In the genomic region with DNA sequence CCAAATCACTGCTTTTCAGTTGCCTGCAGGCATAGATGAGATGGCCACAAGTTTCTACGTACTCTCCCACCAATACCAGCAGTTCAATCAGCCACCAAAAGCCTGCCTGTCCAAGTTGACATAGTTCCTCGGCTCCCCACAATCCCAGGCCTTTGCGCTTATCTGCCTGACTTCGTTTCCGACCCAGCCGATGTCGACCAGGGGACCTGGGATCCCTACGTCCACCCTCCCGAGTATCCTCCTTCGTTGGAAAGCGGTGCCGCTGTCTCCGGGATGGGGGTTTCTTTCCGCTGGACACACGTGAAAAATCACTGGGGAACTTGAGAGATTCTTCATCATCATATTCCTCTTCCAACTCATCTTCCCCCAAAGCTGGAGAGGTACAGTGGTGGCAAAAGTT, we compare ENCODE assay signal across 10 cellular contexts. TPM values are rescaled to one million over a fixed set of nuclear protein-coding genes. Genes with fewer than 3 reads are reported as not detected.
DNase-seq lines count a peak whose midpoint lies in the region; ATAC-seq and TF ChIP-seq lines count a peak whose summit lies in the region.
"Had no signal": no experiment of that assay in that cellular context is flagged by ENCODE, and none has a peak within 500 bp of the region (broad histone marks: within the 10 kb centered on the region; RNA-seq: fewer than 3 reads in every experiment).

No MANE protein-coding gene starts in this region.

- peak overlapping the region; percentile 96 to 99 for H3K4me3 Mint-ChIP-seq in effector memory CD8-positive, alpha-beta T cell

- H3K36me3 ChIP-seq in GM06990 (ENCODE audit: control insufficient read depth, insufficient read depth, low read length) (peaks cover 8% of the 10 kb centered on the region), NT2/D1 (ENCODE audit: insufficient read depth, insufficient read length, low read length) (peaks cover 29% of the 10 kb centered on the region), osteoblast (ENCODE audit: insufficient read depth, low read length) (peaks cover 16% of the 10 kb centered on the region), SJCRH30 (peaks cover 5% of the 10 kb centered on the region)

- DNase-seq in GM06990 (ENCODE audit: extremely low read depth, insufficient read length) (peak; percentile 13), NT2/D1 (ENCODE audit: low read depth, low spot score) (no peak), osteoblast (ENCODE audit: insufficient read length, low spot score, missing footprints) (peak; percentile 62), iPS-NIHi7 (ENCODE audit: extremely low spot score) (no peak), SJCRH30 (no peak)
- no peak for DNase-seq in effector memory CD8-positive, alpha-beta T cell
- DNase-seq: activated CD8-positive, alpha-beta memory T cell treated with anti-CD3 and anti-CD28 coated beads, Interleukin-2, amount 50 U/mL, for 48 hours; effector CD4-positive, alpha-beta T cell had no signal

- H3K27me3 ChIP-seq in GM06990 (replicated peaks; ENCODE audit: control insufficient read depth, insufficient read depth, low read length) (no peaks in the 10 kb centered on the region), NT2/D1 (ENCODE audit: insufficient read depth, insufficient read length) (no peaks in the 10 kb centered on the region), osteoblast (ENCODE audit: insufficient read depth, low read length) (no peaks in the 10 kb centered on the region), SJCRH30 (no peaks in the 10 kb centered on the region)

- peaks cover 39% of the 10 kb centered on the region for H3K79me2 ChIP-seq in osteoblast (ENCODE audit: insufficient read depth, low read length)

- no peaks in the 10 kb centered on the region for H4K20me1 ChIP-seq in osteoblast (ENCODE audit: insufficient read depth, low read length)

- H3K36me3 Mint-ChIP-seq in effector memory CD8-positive, alpha-beta T cell (ENCODE audit: insufficient read depth): peaks cover 23% of the 10 kb centered on the region

- H3K9ac ChIP-seq in NT2/D1 (ENCODE audit: insufficient read length, low read depth): peak overlapping the region; percentile 5

- no peak for ATAC-seq in effector memory CD8-positive, alpha-beta T cell (replicated peaks)
- ATAC-seq in GM18520 (IDR thresholded peaks at IDR 0.05; ENCODE audit: unreplicated experiment) (no peak), HG02798 (IDR thresholded peaks at IDR 0.05; ENCODE audit: poor library complexity, unreplicated experiment) (no peak)

- H3K4me1 Mint-ChIP-seq in effector memory CD8-positive, alpha-beta T cell (ENCODE audit: low read depth in 2 of 2): peaks cover 43 to 46% of the 10 kb centered on the region in 2 donors

- H3K9me3 ChIP-seq in NT2/D1 (ENCODE audit: insufficient read depth, low read length): no peaks in the 10 kb centered on the region
- H3K9me3 ChIP-seq in osteoblast (ENCODE audit: low read depth, low read length): no peaks in the 10 kb centered on the region
- no peaks in the 10 kb centered on the region for H3K9me3 ChIP-seq in SJCRH30 (replicated peaks)

- H3K27ac ChIP-seq in osteoblast (ENCODE audit: low read depth, low read length): no peak overlapping the region
- no peak overlapping the region for H3K27ac ChIP-seq in SJCRH30

- H3K4me1 ChIP-seq in NT2/D1 (ENCODE audit: insufficient read depth, insufficient read length): peaks cover 7% of the 10 kb centered on the region
- peaks cover 23% of the 10 kb centered on the region for H3K4me1 ChIP-seq in osteoblast (ENCODE audit: insufficient read depth, low read length)
- H3K4me1 ChIP-seq in SJCRH30: peaks cover 4% of the 10 kb centered on the region; the same call in 1 of the 2 replicates

- peak overlapping the region; percentile 20 to 88 for H3K27ac Mint-ChIP-seq in effector memory CD8-positive, alpha-beta T cell

- no peak overlapping the region for H2AFZ ChIP-seq in osteoblast (ENCODE audit: low read length)

- TF ChIP-seq CTCF in GM06990 (IDR thresholded peaks at IDR 0.05; ENCODE audit: insufficient read depth, low read length, poor library complexity, severe bottlenecking) (no peak), osteoblast (IDR thresholded peaks at IDR 0.05; ENCODE audit: extremely low read depth, low read depth, low read length) (no peak)

- H3K4me2 ChIP-seq in osteoblast (ENCODE audit: insufficient read depth, low read length): no peak overlapping the region

- H3K4me3 ChIP-seq in GM06990 (replicated peaks; ENCODE audit: low read depth, low read length): peak overlapping the region; percentile 52
- H3K4me3 ChIP-seq in NT2/D1 (ENCODE audit: insufficient read length, low read depth): no peak overlapping the region
- no peak overlapping the region for H3K4me3 ChIP-seq in osteoblast (ENCODE audit: insufficient read depth, low read length)
- no peak overlapping the region for H3K4me3 ChIP-seq in SJCRH30

- no peaks in the 10 kb centered on the region for H3K9me3 Mint-ChIP-seq in effector memory CD8-positive, alpha-beta T cell

- no peaks in the 10 kb centered on the region for H3K27me3 Mint-ChIP-seq in effector memory CD8-positive, alpha-beta T cell

RNA-seq across cellular contexts. Expression of a gene that starts 1.6 kb away (rescaled TPM):
- 40.1 and 41.6 TPM in 2 replicates for total RNA-seq in osteoblast
- 33.3 TPM in 2 replicates for total RNA-seq in SJCRH30 (2014; rRNA removed; shearing (Covaris generic))

RNA-seq across cellular contexts. Expression of a gene that starts 10.0 kb away (rescaled TPM):
- total RNA-seq in osteoblast: 9.4 and 10.1 TPM in 2 replicates
- 25.4 and 27.6 TPM in 2 replicates for total RNA-seq in SJCRH30 (2014; rRNA removed; shearing (Covaris generic))

RNA-seq across cellular contexts. Expression of a gene that starts 10.3 kb away (rescaled TPM):
- total RNA-seq in osteoblast: 53.6 and 56.6 TPM in 2 replicates
- 109 and 132 TPM in 2 replicates for total RNA-seq in SJCRH30 (2014; rRNA removed; shearing (Covaris generic))

RNA-seq across cellular contexts. Expression of a gene that starts 14.9 kb away (rescaled TPM):
- 13.0 and 14.7 TPM in 2 replicates for total RNA-seq in osteoblast
- total RNA-seq in SJCRH30 (2014; rRNA removed; shearing (Covaris generic)): 0.91 and 1.0 TPM in 2 replicates

Comparison
In these comparisons a context has a peak if more than half of its experiments do, and no peak if none do; other contexts are left out.
1. DNase-seq: peak in GM06990 (single experiment) and osteoblast (single experiment); none in NT2/D1 (single experiment), effector memory CD8-positive, alpha-beta T cell (0 of 3), iPS-NIHi7 (single experiment) and SJCRH30 (0 of 2).